Comparison of ENCODE assay signal across 8 cellular contexts in the genomic region with DNA sequence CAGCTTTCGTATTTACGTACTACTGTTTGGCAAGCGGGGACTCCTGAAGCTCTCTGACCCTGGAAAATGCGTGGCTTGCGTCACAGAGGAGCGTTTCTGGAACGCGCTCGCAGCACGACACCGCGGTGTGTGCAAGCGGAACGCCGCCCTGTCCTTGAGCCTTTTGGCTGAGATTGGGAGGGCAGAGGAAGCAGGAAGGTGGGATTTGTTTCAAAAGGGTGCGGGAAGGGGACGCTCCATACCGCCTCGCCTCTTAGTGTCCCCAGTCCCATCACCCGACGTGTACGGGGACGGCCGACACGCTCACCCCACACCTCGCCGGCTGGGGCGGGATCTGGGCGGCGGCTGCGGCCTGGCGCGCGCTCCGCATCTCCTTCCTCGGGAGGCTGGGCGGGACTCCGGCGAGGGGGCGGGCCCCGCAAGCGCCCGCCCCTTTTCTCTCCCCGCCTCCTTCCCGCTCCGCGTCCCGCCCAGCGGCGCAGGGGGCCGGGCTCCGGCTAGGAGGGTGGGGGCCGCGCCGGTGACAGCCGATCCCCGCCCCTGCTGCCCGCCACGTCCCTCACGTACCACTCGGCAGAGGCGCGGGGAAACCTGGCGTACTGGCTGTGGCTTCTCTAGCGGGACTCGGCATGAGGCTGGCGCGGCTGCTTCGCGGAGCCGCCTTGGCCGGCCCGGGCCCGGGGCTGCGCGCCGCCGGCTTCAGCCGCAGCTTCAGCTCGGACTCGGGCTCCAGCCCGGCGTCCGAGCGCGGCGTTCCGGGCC. TPM values are rescaled to one million over a fixed set of nuclear protein-coding genes. Genes with fewer than 3 reads are reported as not detected.
DNase-seq lines count a peak whose midpoint lies in the region; ATAC-seq and TF ChIP-seq lines count a peak whose summit lies in the region.

A gene (plus strand): TSS at position 569 of the 762 bp plus-strand sequence. CDS start 61 bp downstream, at position 630.

- peak; percentile 57 to 84 for TF ChIP-seq POLR2A in uterus (IDR thresholded peaks at IDR 0.05)

- no peaks in the 10 kb centered on the region for H3K36me3 ChIP-seq in uterus

- DNase-seq in NCI-H1694 treated with DMSO at 0.1 percent for 48 hours (lab: John Stamatoyannopoulos, UW), result peak; percentile 74
- peak; percentile 89 to 91 (median 91) for DNase-seq in T-helper 17 cell
- peak; percentile 94 for DNase-seq in left ventricle myocardium superior
- DNase-seq in putamen (ENCODE audit: low spot score), result peak; percentile 91
- peak; percentile 82 to 89 for DNase-seq in uterus

- H3K27ac ChIP-seq in angular gyrus (ENCODE audit: low read depth, low read length), result peak within 1 kb of the TSS; percentile 87
- peak within 1 kb of the TSS; percentile 75 to 92 for H3K27ac ChIP-seq in uterus

- H3K27ac Mint-ChIP-seq in T-helper 17 cell, result peak within 1 kb of the TSS; percentile 34

- intact Hi-C loops in left ventricle myocardium superior (cut with micrococcal nuclease) (no loop called here), uterus (cut with DNase I; ENCODE audit: low total_unique reads) (no loop called here)

- no peaks in the 10 kb centered on the region for H3K27me3 Mint-ChIP-seq in T-helper 17 cell

- no peaks in the 10 kb centered on the region for H3K27me3 ChIP-seq in uterus

- peak in 1 of 4 experiments; percentile 8 for TF ChIP-seq CTCF in uterus (IDR thresholded peaks at IDR 0.05)

- H3K36me3 Mint-ChIP-seq in T-helper 17 cell (ENCODE audit: low read depth), result no peaks in the 10 kb centered on the region

- H3K4me1 Mint-ChIP-seq in T-helper 17 cell, result peaks cover 27% of the 10 kb centered on the region

- peak within 1 kb of the TSS; percentile 93 for H3K4me3 Mint-ChIP-seq in T-helper 17 cell

- ATAC-seq in GM18498 (IDR thresholded peaks at IDR 0.05; ENCODE audit: unreplicated experiment) (peak; percentile 89), HG02884 (IDR thresholded peaks at IDR 0.05; ENCODE audit: unreplicated experiment) (peak; percentile 83), T-helper 17 cell (peak; percentile 96), left ventricle myocardium superior (peak; percentile 98)

- peak within 1 kb of the TSS; percentile 70 to 90 for H3K4me3 ChIP-seq in uterus

- no peaks in the 10 kb centered on the region for H3K9me3 ChIP-seq in T-helper 17 cell (ENCODE audit: control insufficient read depth, low read length, poor library complexity, severe bottlenecking)
- no peaks in the 10 kb centered on the region for H3K9me3 ChIP-seq in uterus

- peaks cover 0 to 5% of the 10 kb centered on the region in 2 donors for H3K4me1 ChIP-seq in uterus

RNA-seq across cellular contexts. Expression of the gene that starts here (rescaled TPM):
- 10 to 100 TPM; 25.5 to 34.0 TPM for total RNA-seq in T-helper 17 cell
- 58.3 TPM for total RNA-seq in left ventricle myocardium superior
- 10 to 100 TPM in 3 of 4 donors, 1 to 10 TPM in 1; 1.5 to 42.4 (median 20.1) TPM for total RNA-seq in uterus

Comparison
In these comparisons a context has a peak if more than half of its experiments do, and no peak if none do; other contexts are left out.
1. Peak in every context shown above with its lines: DNase-seq, ATAC-seq, H3K4me3 ChIP-seq and H3K27ac ChIP-seq.